Comparison of ENCODE assay signal across 18 cellular contexts in genomic region chr2:239260546-239261327, GRCh38.
DNase-seq lines count a peak whose midpoint lies in the region; ATAC-seq, FAIRE-seq and TF ChIP-seq lines count a peak whose summit lies in the region.
"Had no signal": no experiment of that assay in that cellular context is flagged by ENCODE, and none has a peak within 500 bp of the region (broad histone marks: within the 10 kb centered on the region; RNA-seq: fewer than 3 reads in every experiment).

No MANE protein-coding gene starts in this region.

- no peak for ATAC-seq in K562

- H2AFZ ChIP-seq in K562 (ENCODE audit: low read depth, low read length), result no peak overlapping the region

- H3K9me1 ChIP-seq in K562 (ENCODE audit: control insufficient read depth, insufficient read depth, low read length), result no peaks in the 10 kb centered on the region

- DNase-seq in CD14-positive monocyte (ENCODE audit: low spot score) (peak; percentile 30), K562 (ENCODE audit: extremely low read depth in 1 of 4, low spot score in 3 of 4) (no peak), dedifferentiated amniotic fluid mesenchymal stem cell (ENCODE audit: extremely low spot score) (no peak), GM20000 (ENCODE audit: low spot score) (no peak), occipital lobe (lab: John Stamatoyannopoulos, UW) (no peak)
- no peak for DNase-seq in CD8-positive, alpha-beta memory T cell
- DNase-seq: activated CD4-positive, alpha-beta T cell treated with anti-CD3 and anti-CD28 coated beads for 48 hours; HFFc6; midbrain; NCI-H1930; NCI-H524; SW 1271 had no signal

- no peaks in the 10 kb centered on the region for H3K27me3 Mint-ChIP-seq in CD14-positive monocyte (ENCODE audit: low read depth in 3 of 3)
- H3K27me3 Mint-ChIP-seq in CD8-positive, alpha-beta memory T cell, result no peaks in the 10 kb centered on the region

- peaks cover 92% of the 10 kb centered on the region for H3K4me1 Mint-ChIP-seq in CD14-positive monocyte
- H3K4me1 Mint-ChIP-seq in CD8-positive, alpha-beta memory T cell, result peaks cover 67 to 93% (median 78%) of the 10 kb centered on the region in 3 donors

- TF ChIP-seq CTCF in CD14-positive monocyte (IDR thresholded peaks at IDR 0.05) (no peak), K562 (IDR thresholded peaks at IDR 0.05 in 2 of 3, conservative IDR thresholded peaks at IDR 0.05 in 1 of 3; ENCODE audit: insufficient read depth in 2 of 3, low read depth in 1 of 3, low read length in 3 of 3) (no peak), neutrophil (IDR thresholded peaks at IDR 0.05) (no peak), GM20000 (IDR thresholded peaks at IDR 0.05; ENCODE audit: extremely low read depth, missing control alignments) (no peak)

- no peak for FAIRE-seq in K562 (lab: Jason Lieb, UNC)
- FAIRE-seq: endometrium, frontal cortex had no signal

- 94% methylated on average over 14 of the region's 21 CpGs for WGBS in K562 (ENCODE audit: insufficient coverage, low coverage, missing lambda C conversion rate)

- H3K4me3 Mint-ChIP-seq in CD14-positive monocyte, result peak overlapping the region in 1 of 2 donors; percentile 15
- peak overlapping the region; percentile 43 to 87 (median 75) for H3K4me3 Mint-ChIP-seq in CD8-positive, alpha-beta memory T cell
- H3K4me3 Mint-ChIP-seq: HFFc6 had no signal

- no peak overlapping the region for H3K27ac ChIP-seq in CD8-positive, alpha-beta memory T cell (ENCODE audit: low read depth, low read length)
- H3K27ac ChIP-seq in K562 (ENCODE audit: extremely low read depth, low read depth, low read length) (no peak overlapping the region), neutrophil (peak overlapping the region; percentile 86)
- H3K27ac ChIP-seq: cardiac muscle cell, ovary, thoracic aorta had no signal

- H3K9ac ChIP-seq in K562 (ENCODE audit: insufficient read depth in 1 of 2, low read depth in 2 of 2, low read length in 2 of 2), result no peak overlapping the region; a peak in 1 of 4 replicates

- peak overlapping the region; percentile 49 for H3K4me3 ChIP-seq in CD8-positive, alpha-beta memory T cell (ENCODE audit: low read length)
- H3K4me3 ChIP-seq in K562 (no peak overlapping the region), neutrophil (ENCODE audit: low read depth in 1 of 2, low read length in 1 of 2) (peak overlapping the region in 1 of 2 experiments; percentile 37)
- H3K4me3 ChIP-seq: cardiac muscle cell, ovary, thoracic aorta had no signal

- H3K36me3 Mint-ChIP-seq in CD14-positive monocyte, result peaks cover 25 to 46% of the 10 kb centered on the region in 2 donors
- peaks cover 10 to 17% (median 15%) of the 10 kb centered on the region in 3 donors for H3K36me3 Mint-ChIP-seq in CD8-positive, alpha-beta memory T cell

- in situ Hi-C loops in K562 (cut with MboI), result no loop called here

- POLR2A ChIA-PET in CD8-positive, alpha-beta memory T cell (lab: Charles Lee), result no interaction called here
- POLR2A ChIA-PET in K562 (lab: Yijun Ruan, JAX), result no interaction called here

- H3K27ac Mint-ChIP-seq in CD14-positive monocyte, result peak overlapping the region; percentile 92 to 96 (median 95)
- H3K27ac Mint-ChIP-seq in CD8-positive, alpha-beta memory T cell, result peak overlapping the region; percentile 66 to 96 (median 89)
- H3K27ac Mint-ChIP-seq: HFFc6 had no signal

- H3K79me2 ChIP-seq in K562 (ENCODE audit: control insufficient read depth, insufficient read depth, low read length), result peaks cover 57% of the 10 kb centered on the region

- H3K4me2 ChIP-seq in K562 (ENCODE audit: insufficient read depth, low read length), result no peak overlapping the region

- CTCF ChIA-PET in CD8-positive, alpha-beta memory T cell (lab: Charles Lee), result no interaction called here
- CTCF ChIA-PET in K562 (lab: Yijun Ruan, JAX; ENCODE audit: low intra/inter-chr PET ratio), result no interaction called here

- no peak for TF ChIP-seq POLR2A in K562 (conservative IDR thresholded peaks at IDR 0.05)

- no peak for TF ChIP-seq EP300 in K562 (IDR thresholded peaks at IDR 0.05; ENCODE audit: low read length)

- peaks cover 0 to 3% (median 0%) of the 10 kb centered on the region in 7 donors for H3K9me3 Mint-ChIP-seq in CD14-positive monocyte
- H3K9me3 Mint-ChIP-seq in CD8-positive, alpha-beta memory T cell, result peaks cover 0 to 13% (median 7%) of the 10 kb centered on the region in 5 donors

- H3K4me1 ChIP-seq in CD8-positive, alpha-beta memory T cell (ENCODE audit: insufficient read depth, low read length), result peaks cover 69% of the 10 kb centered on the region
- peaks cover 34 to 40% of the 10 kb centered on the region in 2 experiments for H3K4me1 ChIP-seq in K562 (replicated peaks in 1 of 2; ENCODE audit: control insufficient read depth in 2 of 2, insufficient read depth in 2 of 2, low read length in 2 of 2)
- H3K4me1 ChIP-seq in neutrophil (ENCODE audit: control insufficient read depth in 1 of 2, insufficient read depth in 1 of 2, low read depth in 1 of 2, low read length in 1 of 2), result peaks cover 93 to 100% of the 10 kb centered on the region in 2 experiments

- no peak for TF ChIP-seq RAD21 in K562 (CRISPR knock-in tag; conservative IDR thresholded peaks at IDR 0.05 in 1 of 2, IDR thresholded peaks at IDR 0.05 in 1 of 2)

- H4K20me1 ChIP-seq in K562 (replicated peaks; ENCODE audit: control insufficient read depth, insufficient read depth, low read length), result peaks cover 13% of the 10 kb centered on the region; the same call in 1 of the 2 replicates

- no peaks in the 10 kb centered on the region for H3K9me3 ChIP-seq in CD8-positive, alpha-beta memory T cell (ENCODE audit: low read length)
- no peaks in the 10 kb centered on the region for H3K9me3 ChIP-seq in K562 (replicated peaks; ENCODE audit: control insufficient read depth, insufficient read depth, low read depth, low read length)
- no peaks in the 10 kb centered on the region for H3K9me3 ChIP-seq in neutrophil
- H3K9me3 ChIP-seq: thoracic aorta had no signal

- BruUV-seq in K562 (replicated peaks; lab: Mats Ljungman, UMichigan), result no TSS peak

- no peaks in the 10 kb centered on the region for H3K36me3 ChIP-seq in CD8-positive, alpha-beta memory T cell (ENCODE audit: insufficient read depth, low read length)
- H3K36me3 ChIP-seq in K562 (ENCODE audit: control insufficient read depth, insufficient read depth, low read length) (no peaks in the 10 kb centered on the region; the same call in 2 of the 3 replicates), neutrophil (no peaks in the 10 kb centered on the region)
- H3K36me3 ChIP-seq: cardiac muscle cell, ovary, thoracic aorta had no signal

- H3K27me3 ChIP-seq in CD8-positive, alpha-beta memory T cell (ENCODE audit: insufficient read depth, low read length, poor library complexity, severe bottlenecking), result no peaks in the 10 kb centered on the region
- H3K27me3 ChIP-seq in K562 (ENCODE audit: control insufficient read depth in 2 of 2, insufficient read depth in 2 of 2, low read length in 2 of 2) (no peaks in the 10 kb centered on the region), neutrophil (no peaks in the 10 kb centered on the region)
- H3K27me3 ChIP-seq: cardiac muscle cell, ovary had no signal

- intact Hi-C loops in CD14-positive monocyte (cut with micrococcal nuclease), result no loop called here
- intact Hi-C loops in K562 (cut with micrococcal nuclease), result loop anchor here (10.0 kb wide), 1 partner anchor 226 kb away; no protein-coding TSS in a partner anchor

TF ChIP-seq in K562, 482 proteins besides CTCF, POLR2A, EP300 and RAD21 (continues in another document):
- TF ChIP-seq MEF2A (IDR thresholded peaks at IDR 0.05; ENCODE audit: control insufficient read depth, low read depth, low read length), result no peak
